19 cellular contexts compared by ENCODE assay signal in genomic region chr5:107980923-107981748, GRCh38.
DNase-seq lines count a peak whose midpoint lies in the region; ATAC-seq and TF ChIP-seq lines count a peak whose summit lies in the region.
"Had no signal": no experiment of that assay in that cellular context is flagged by ENCODE, and none has a peak within 500 bp of the region (broad histone marks: within the 10 kb centered on the region; RNA-seq: fewer than 3 reads in every experiment).

No MANE protein-coding gene starts in this region.

- peak overlapping the region; percentile 87 for H4K8ac ChIP-seq in mesenchymal stem cell (ENCODE audit: low read length)

- no peak overlapping the region for H3K9ac ChIP-seq in mesenchymal stem cell (ENCODE audit: low read length)
- H3K9ac ChIP-seq: BLaER1 had no signal

- no peak overlapping the region for H2BK120ac ChIP-seq in mesenchymal stem cell (ENCODE audit: low read depth, low read length)

- H2AFZ ChIP-seq in mesenchymal stem cell (ENCODE audit: low read depth, low read length): no peak overlapping the region

- no peak overlapping the region for H3K4me3 Mint-ChIP-seq in T-helper 2 cell treated with Interferon-gamma antibody and Interleukin-4, amounts not matched to agents 5 μg/mL and 100 μg/mL, for 36 hours

- no peaks in the 10 kb centered on the region for H3K79me1 ChIP-seq in mesenchymal stem cell (replicated peaks; ENCODE audit: low read length, poor library complexity, severe bottlenecking)

- no peak overlapping the region for H2BK5ac ChIP-seq in mesenchymal stem cell (ENCODE audit: low read depth, low read length, poor library complexity, severe bottlenecking)

- 69% methylated on average over 10 of the region's 13 CpGs for WGBS in mesenchymal stem cell

- peaks cover 53% of the 10 kb centered on the region for H3K4me1 Mint-ChIP-seq in T-helper 2 cell treated with Interferon-gamma antibody and Interleukin-4, amounts not matched to agents 5 μg/mL and 100 μg/mL, for 36 hours (ENCODE audit: low read depth)

- TF ChIP-seq CTCF in astrocyte of the spinal cord (IDR thresholded peaks at IDR 0.05; ENCODE audit: low read depth, low read length): no peak

- peak overlapping the region; percentile 3 for H3K27ac Mint-ChIP-seq in T-helper 2 cell treated with Interferon-gamma antibody and Interleukin-4, amounts not matched to agents 5 μg/mL and 100 μg/mL, for 36 hours

- H3K14ac ChIP-seq in mesenchymal stem cell (ENCODE audit: low read length in 2 of 2): no peak overlapping the region

- no peak overlapping the region for H3K4me3 ChIP-seq in astrocyte of the spinal cord (ENCODE audit: low read depth, low read length)
- no peak overlapping the region for H3K4me3 ChIP-seq in mesenchymal stem cell (ENCODE audit: insufficient read depth in 1 of 2, low read depth in 1 of 2, low read length in 2 of 2)
- H3K4me3 ChIP-seq: BLaER1 had no signal

- no peak overlapping the region for H3K4ac ChIP-seq in mesenchymal stem cell (ENCODE audit: low read depth in 1 of 2, low read length in 2 of 2)

- peaks cover 3% of the 10 kb centered on the region for H3K36me3 Mint-ChIP-seq in T-helper 2 cell treated with Interferon-gamma antibody and Interleukin-4, amounts not matched to agents 5 μg/mL and 100 μg/mL, for 36 hours (ENCODE audit: low read depth)

- no peak overlapping the region for H3K4me2 ChIP-seq in mesenchymal stem cell (ENCODE audit: low read length, poor library complexity, severe bottlenecking)
- H3K4me2 ChIP-seq: BLaER1 had no signal

- no peak for DNase-seq in T-helper 2 cell treated with Interferon-gamma antibody and Interleukin-4, amounts not matched to agents 5 μg/mL and 100 μg/mL, for 36 hours (ENCODE audit: low spot score)
- DNase-seq in T-helper 2 cell: no peak
- peak; percentile 25 for DNase-seq in ELR (ENCODE audit: low read depth)
- DNase-seq in astrocyte of the spinal cord (ENCODE audit: low read depth, low spot score): peak; percentile 9
- DNase-seq in mesenchymal stem cell: peak; percentile 77
- no peak for DNase-seq in GM19238 (ENCODE audit: insufficient read length, low spot score)
- no peak for DNase-seq in NCI-H2081 (lab: John Stamatoyannopoulos, UW)
- DNase-seq: COR-L47, MV-4-11, NCI-H1436 treated with DMSO at 0.1 percent for 48 hours, NCI-H2081 treated with DMSO at 0.1 percent for 48 hours, NCI-H226, NCI-H526, OCI-M1 had no signal

- no peaks in the 10 kb centered on the region for H3K27me3 ChIP-seq in mesenchymal stem cell (ENCODE audit: control insufficient read depth in 1 of 2, insufficient read depth in 1 of 2, low read length in 2 of 2)
- H3K27me3 ChIP-seq: BLaER1 had no signal

- H3K9me3 Mint-ChIP-seq in T-helper 2 cell treated with Interferon-gamma antibody and Interleukin-4, amounts not matched to agents 5 μg/mL and 100 μg/mL, for 36 hours: no peaks in the 10 kb centered on the region

- ATAC-seq in HG02981 (IDR thresholded peaks at IDR 0.05; ENCODE audit: unreplicated experiment): no peak
- ATAC-seq: HCT116 had no signal

- peaks cover 4% of the 10 kb centered on the region for H3K27me3 Mint-ChIP-seq in T-helper 2 cell treated with Interferon-gamma antibody and Interleukin-4, amounts not matched to agents 5 μg/mL and 100 μg/mL, for 36 hours (ENCODE audit: low read depth)

- no peak overlapping the region for H3K27ac ChIP-seq in mesenchymal stem cell (ENCODE audit: low read length, poor library complexity, severe bottlenecking)
- H3K27ac ChIP-seq: 22Rv1, BLaER1, RWPE1 had no signal

- no peaks in the 10 kb centered on the region for H3K9me3 ChIP-seq in mesenchymal stem cell (ENCODE audit: control insufficient read depth, low read length)
- H3K9me3 ChIP-seq: BLaER1 had no signal

- no peaks in the 10 kb centered on the region for H3K4me1 ChIP-seq in mesenchymal stem cell (ENCODE audit: control insufficient read depth, insufficient read depth, low read depth, low read length)
- H3K4me1 ChIP-seq: BLaER1 had no signal

- H2AK5ac ChIP-seq in mesenchymal stem cell (ENCODE audit: low read length, severe bottlenecking): no peak overlapping the region

- peak overlapping the region in 1 of 2 experiments; percentile 29 for H2BK12ac ChIP-seq in mesenchymal stem cell (ENCODE audit: low read length in 2 of 2)

- in situ Hi-C loops in astrocyte of the spinal cord (cut with HindIII; ENCODE audit: low sequenced_read_pairs): no loop called here

- no peak overlapping the region for H4K91ac ChIP-seq in mesenchymal stem cell (ENCODE audit: low read length)

- peak overlapping the region; percentile 25 to 54 for H3K18ac ChIP-seq in mesenchymal stem cell (ENCODE audit: low read depth in 1 of 2, low read length in 2 of 2)

- no peak overlapping the region for H2BK15ac ChIP-seq in mesenchymal stem cell (ENCODE audit: low read depth, poor library complexity, severe bottlenecking)

- H3K23ac ChIP-seq in mesenchymal stem cell (ENCODE audit: low read length in 2 of 2): no peak overlapping the region

- H3K36me3 ChIP-seq in mesenchymal stem cell (ENCODE audit: control insufficient read depth in 1 of 2, insufficient read depth in 2 of 2, low read depth in 1 of 2, low read length in 2 of 2): no peaks in the 10 kb centered on the region
- H3K36me3 ChIP-seq: BLaER1 had no signal

Comparison
In these comparisons a context has a peak if more than half of its experiments do, and no peak if none do; other contexts are left out.
1. DNase-seq: peak in ELR (single experiment), astrocyte of the spinal cord (single experiment) and mesenchymal stem cell (single experiment); none in T-helper 2 cell treated with Interferon-gamma antibody and Interleukin-4, amounts not matched to agents 5 μg/mL and 100 μg/mL, for 36 hours (single experiment), T-helper 2 cell (0 of 5), GM19238 (single experiment) and NCI-H2081 (0 of 2).